Comparison of ENCODE assay signal across 14 cellular contexts in the genomic region with DNA sequence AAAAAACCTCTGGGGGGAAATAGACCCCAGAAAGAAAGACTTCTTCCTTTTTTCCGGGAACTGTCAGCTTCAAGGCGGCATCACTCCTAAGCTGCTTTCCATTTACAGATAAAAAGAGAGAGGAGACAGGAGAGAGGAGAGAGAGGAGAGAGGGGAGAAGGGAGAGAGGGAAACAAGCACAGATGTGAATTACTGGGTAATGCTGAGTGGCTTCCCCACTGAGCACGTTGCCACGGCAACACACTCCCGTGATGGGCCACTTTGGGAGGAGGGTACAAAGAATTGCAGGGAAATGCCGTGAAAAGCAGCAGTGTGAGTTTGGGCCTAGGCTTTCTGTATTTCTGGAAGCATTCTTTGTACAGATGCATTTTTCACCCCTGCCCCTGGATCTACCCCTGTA.
DNase-seq lines count a peak whose midpoint lies in the region; ATAC-seq and TF ChIP-seq lines count a peak whose summit lies in the region.
"Had no signal": no experiment of that assay in that cellular context is flagged by ENCODE, and none has a peak within 500 bp of the region (broad histone marks: within the 10 kb centered on the region; RNA-seq: fewer than 3 reads in every experiment).

No MANE protein-coding gene starts in this region.

- no peaks in the 10 kb centered on the region for H3K9me3 Mint-ChIP-seq in nephron progenitor cell
- H3K9me3 Mint-ChIP-seq: activated T-helper 17 cell treated with anti-CD3 and anti-CD28 coated beads, Interleukin-2, amount 50 U/mL, for 72 hours; memory B cell; stimulated activated naive CD8-positive, alpha-beta T cell treated with anti-CD3 and anti-CD28 coated beads, Interleukin-15, Interleukin-2, amounts not matched to agents 100 ng/mL and 50 ng/mL, for 24 hours had no signal

- BruUV-seq in Panc1 (replicated peaks; lab: Mats Ljungman, UMichigan): no TSS peak

- H3K4me1 Mint-ChIP-seq in nephron progenitor cell: peaks cover 88% of the 10 kb centered on the region
- H3K4me1 Mint-ChIP-seq: activated T-helper 17 cell treated with anti-CD3 and anti-CD28 coated beads, Interleukin-2, amount 50 U/mL, for 72 hours had no signal

- ATAC-seq in Panc1: no peak
- ATAC-seq in activated CD4-positive, CD25-positive, alpha-beta regulatory T cell treated with anti-CD3 and anti-CD28 coated beads, Interleukin-2, amount 50 U/mL, for 24 hours: no peak
- ATAC-seq: activated CD4-positive, alpha-beta T cell treated with anti-CD3 and anti-CD28 coated beads for 36 hours; activated T-helper 17 cell treated with anti-CD3 and anti-CD28 coated beads, Interleukin-2, amount 50 U/mL, for 72 hours had no signal

- H3K36me3 Mint-ChIP-seq in nephron progenitor cell (ENCODE audit: low read depth): no peaks in the 10 kb centered on the region
- H3K36me3 Mint-ChIP-seq: memory B cell had no signal

- TF ChIP-seq CTCF in Panc1 (IDR thresholded peaks at IDR 0.05) (no peak), nephron progenitor cell (IDR thresholded peaks at IDR 0.05) (no peak)

- intact Hi-C loops in Panc1 (cut with micrococcal nuclease; ENCODE audit: unreplicated experiment): no loop called here

- DNase-seq in DMS 273 (lab: John Stamatoyannopoulos, UW; ENCODE audit: unreplicated experiment): peak; percentile 79
- peak; percentile 28 for DNase-seq in NCI-H1105 (lab: John Stamatoyannopoulos, UW)
- DNase-seq in Panc1 (ENCODE audit: low read depth, low spot score): no peak
- DNase-seq in nephron progenitor cell: no peak
- DNase-seq in SHP77 (lab: John Stamatoyannopoulos, UW): no peak
- no peak for DNase-seq in GM19240 (ENCODE audit: insufficient read length, low spot score)
- no peak for DNase-seq in A172 (ENCODE audit: low spot score)
- DNase-seq: activated CD4-positive, alpha-beta T cell treated with anti-CD3 and anti-CD28 coated beads for 36 hours; Kasumi-1; stimulated activated CD4-positive, alpha-beta T cell treated with anti-CD3 and anti-CD28 coated beads, Interleukin-4, amount 100 ng/mL, for 24 hours had no signal

- peaks cover 8% of the 10 kb centered on the region for H3K4me1 ChIP-seq in Panc1 (ENCODE audit: control insufficient read depth, insufficient read depth, low read length)

- H3K4me3 ChIP-seq in Panc1 (ENCODE audit: low read depth in 2 of 2, low read length in 2 of 2): no peak overlapping the region

- in situ Hi-C loops in Panc1 (cut with HindIII; ENCODE audit: low pct_unique_long_range_greater_than_20kb, low sequenced_read_pairs): loop anchor here (25.0 kb wide), 1 partner anchor 249 kb away; no protein-coding TSS in a partner anchor

- POLR2A ChIA-PET in Panc1 (lab: Charles Lee): no interaction called here

- H3K27ac Mint-ChIP-seq in nephron progenitor cell: peak overlapping the region; percentile 83
- H3K27ac Mint-ChIP-seq: activated T-helper 17 cell treated with anti-CD3 and anti-CD28 coated beads, Interleukin-2, amount 50 U/mL, for 72 hours; memory B cell; stimulated activated naive CD8-positive, alpha-beta T cell treated with anti-CD3 and anti-CD28 coated beads, Interleukin-15, Interleukin-2, amounts not matched to agents 100 ng/mL and 50 ng/mL, for 24 hours had no signal

- CTCF ChIA-PET in Panc1 (lab: Charles Lee): no interaction called here

- no peaks in the 10 kb centered on the region for H3K9me3 ChIP-seq in Panc1 (ENCODE audit: control insufficient read depth, insufficient read depth, low read depth, low read length)

- peak overlapping the region; percentile 44 for H3K4me3 Mint-ChIP-seq in nephron progenitor cell
- H3K4me3 Mint-ChIP-seq: activated CD4-positive, alpha-beta T cell treated with anti-CD3 and anti-CD28 coated beads for 36 hours; activated T-helper 17 cell treated with anti-CD3 and anti-CD28 coated beads, Interleukin-2, amount 50 U/mL, for 72 hours; memory B cell; stimulated activated naive CD8-positive, alpha-beta T cell treated with anti-CD3 and anti-CD28 coated beads, Interleukin-15, Interleukin-2, amounts not matched to agents 100 ng/mL and 50 ng/mL, for 24 hours had no signal

- H3K27me3 Mint-ChIP-seq in nephron progenitor cell (ENCODE audit: low read depth, poor library complexity): peaks cover 9% of the 10 kb centered on the region
- H3K27me3 Mint-ChIP-seq: activated CD4-positive, alpha-beta T cell treated with anti-CD3 and anti-CD28 coated beads for 36 hours; activated T-helper 17 cell treated with anti-CD3 and anti-CD28 coated beads, Interleukin-2, amount 50 U/mL, for 72 hours; stimulated activated naive CD8-positive, alpha-beta T cell treated with anti-CD3 and anti-CD28 coated beads, Interleukin-15, Interleukin-2, amounts not matched to agents 100 ng/mL and 50 ng/mL, for 24 hours had no signal

- peak overlapping the region; percentile 98 for H3K27ac ChIP-seq in Panc1 (ENCODE audit: low read length)

- H3K27me3 ChIP-seq in Panc1 (ENCODE audit: control insufficient read depth, insufficient read depth, low read length): no peaks in the 10 kb centered on the region

- no peaks in the 10 kb centered on the region for H3K36me3 ChIP-seq in Panc1 (ENCODE audit: control insufficient read depth, insufficient read depth, low read length)

Comparison
In these comparisons a context has a peak if more than half of its experiments do, and no peak if none do; other contexts are left out.
1. DNase-seq: peak in DMS 273 (single experiment) and NCI-H1105 (single experiment); none in Panc1 (single experiment), nephron progenitor cell (single experiment), SHP77 (0 of 2), GM19240 (single experiment) and A172 (single experiment).